25 cellular contexts compared by ENCODE assay signal in genomic region chr14:65149116-65149515, GRCh38. TPM values are rescaled to one million over a fixed set of nuclear protein-coding genes. Genes with fewer than 3 reads are reported as not detected.
DNase-seq lines count a peak whose midpoint lies in the region; ATAC-seq, FAIRE-seq and TF ChIP-seq lines count a peak whose summit lies in the region.
"Had no signal": no experiment of that assay in that cellular context is flagged by ENCODE, and none has a peak within 500 bp of the region (broad histone marks: within the 10 kb centered on the region; RNA-seq: fewer than 3 reads in every experiment).

No MANE protein-coding gene starts in this region.

- H3K23ac ChIP-seq in H1 (ENCODE audit: insufficient read length) (no peak overlapping the region), trophoblast cell (ENCODE audit: low read length) (no peak overlapping the region)

- no peak overlapping the region for H3K4me3 Mint-ChIP-seq in stimulated activated naive CD8-positive, alpha-beta T cell treated with anti-CD3 and anti-CD28 coated beads, Interleukin-15, Interleukin-2, amounts not matched to agents 100 ng/mL and 50 ng/mL, for 24 hours
- no peak overlapping the region for H3K4me3 Mint-ChIP-seq in stimulated activated naive CD8-positive, alpha-beta T cell treated with anti-CD3 and anti-CD28 coated beads, Interleukin-15, amount 100 ng/mL, for 72 hours
- H3K4me3 Mint-ChIP-seq: B cell; CD4-positive, alpha-beta T cell; CD8-positive, alpha-beta T cell had no signal

- TF ChIP-seq CTCF in H1 (IDR thresholded peaks at IDR 0.05; ENCODE audit: control extremely low read depth in 1 of 3, insufficient read depth in 1 of 3, low read depth in 1 of 3, low read length in 3 of 3), result no peak

- no peaks in the 10 kb centered on the region for H3K4me1 Mint-ChIP-seq in stimulated activated naive CD8-positive, alpha-beta T cell treated with anti-CD3 and anti-CD28 coated beads, Interleukin-15, Interleukin-2, amounts not matched to agents 100 ng/mL and 50 ng/mL, for 24 hours (ENCODE audit: low read depth)
- H3K4me1 Mint-ChIP-seq in stimulated activated naive CD8-positive, alpha-beta T cell treated with anti-CD3 and anti-CD28 coated beads, Interleukin-15, amount 100 ng/mL, for 72 hours, result no peaks in the 10 kb centered on the region
- H3K4me1 Mint-ChIP-seq: B cell had no signal

- no peaks in the 10 kb centered on the region for H3K9me3 Mint-ChIP-seq in stimulated activated naive CD8-positive, alpha-beta T cell treated with anti-CD3 and anti-CD28 coated beads, Interleukin-15, Interleukin-2, amounts not matched to agents 100 ng/mL and 50 ng/mL, for 24 hours
- H3K9me3 Mint-ChIP-seq in stimulated activated naive CD8-positive, alpha-beta T cell treated with anti-CD3 and anti-CD28 coated beads, Interleukin-15, amount 100 ng/mL, for 72 hours, result no peaks in the 10 kb centered on the region
- H3K9me3 Mint-ChIP-seq: CD4-positive, alpha-beta T cell; CD8-positive, alpha-beta T cell had no signal

- DNase-seq in stimulated activated naive CD8-positive, alpha-beta T cell treated with anti-CD3 and anti-CD28 coated beads, Interleukin-15, amount 100 ng/mL, for 72 hours, result no peak
- no peak for DNase-seq in H1 (ENCODE audit: low read depth in 1 of 2, low spot score in 2 of 2)
- DNase-seq in trophoblast cell, result peak; percentile 73 to 85
- no peak for DNase-seq in urothelium cell line (ENCODE audit: low spot score)
- DNase-seq in DMS79 (lab: John Stamatoyannopoulos, UW), result no peak
- no peak for DNase-seq in mucosa of gallbladder (ENCODE audit: low spot score)
- DNase-seq: AML-193; Caco-2; Calu3; CD4-positive, alpha-beta T cell; CD8-positive, alpha-beta T cell; DND-41; EL; GDM1 had no signal

- H3K4ac ChIP-seq in H1 (replicated peaks; ENCODE audit: insufficient read length, low read depth, low read length) (no peak overlapping the region), trophoblast cell (ENCODE audit: low read depth, low read length) (no peak overlapping the region)

- H2AK5ac ChIP-seq in H1 (ENCODE audit: low read depth, low read length) (no peak overlapping the region; the same call in 1 of the 2 replicates), trophoblast cell (ENCODE audit: low read length) (no peak overlapping the region)

- no peak for ATAC-seq in stimulated activated naive CD8-positive, alpha-beta T cell treated with anti-CD3 and anti-CD28 coated beads, Interleukin-15, amount 100 ng/mL, for 72 hours
- ATAC-seq in GM21576 (IDR thresholded peaks at IDR 0.05; ENCODE audit: unreplicated experiment), result no peak
- ATAC-seq: A549; CD8-positive, alpha-beta T cell; GM12878 had no signal

- no peak overlapping the region for H3K4me3 ChIP-seq in H1 (ENCODE audit: extremely low read depth in 1 of 4, insufficient read depth in 2 of 4, low read depth in 3 of 4, low read length in 4 of 4)
- no peak overlapping the region for H3K4me3 ChIP-seq in trophoblast cell (ENCODE audit: low read depth, low read length)
- H3K4me3 ChIP-seq: A549; BLaER1 treated with 17β-estradiol and CSF1 and Interleukin-3, amounts not matched to agents 10 nM and 100 nM; GM12878 had no signal

- H3K18ac ChIP-seq in H1 (ENCODE audit: extremely low read depth, low read length) (no peak overlapping the region), trophoblast cell (ENCODE audit: low read length) (no peak overlapping the region)

- TF ChIP-seq EP300 in H1 (IDR thresholded peaks at IDR 0.05; ENCODE audit: borderline replicate concordance in 1 of 2, low read depth in 2 of 2, low read length in 2 of 2), result no peak

- H3K14ac ChIP-seq in H1 (ENCODE audit: insufficient read length), result no peak overlapping the region
- no peak overlapping the region for H3K14ac ChIP-seq in trophoblast cell (ENCODE audit: low read length)

- H2BK12ac ChIP-seq in H1 (ENCODE audit: low read depth, low read length), result no peak overlapping the region
- H2BK12ac ChIP-seq in trophoblast cell (ENCODE audit: low read length), result no peak overlapping the region

- H3K79me2 ChIP-seq in H1 (ENCODE audit: control insufficient read depth in 1 of 2, insufficient read depth in 2 of 2, low read length in 2 of 2) (no peaks in the 10 kb centered on the region), trophoblast cell (ENCODE audit: control insufficient read depth, insufficient read depth, low read length, poor library complexity) (no peaks in the 10 kb centered on the region)

- no peak overlapping the region for H4K91ac ChIP-seq in H1 (replicated peaks; ENCODE audit: insufficient read length, low read length)
- no peak overlapping the region for H4K91ac ChIP-seq in trophoblast cell (ENCODE audit: low read depth, low read length)

- no peak for FAIRE-seq in H1 (lab: Jason Lieb, UNC)
- peak; percentile 90 for FAIRE-seq in urothelium cell line (lab: Jason Lieb, UNC)
- FAIRE-seq: A549, D721Med, GM12878, GM12892, GM18507 had no signal

- no peak overlapping the region for H4K5ac ChIP-seq in H1 (ENCODE audit: insufficient read length, low read depth, low read length)

- H3K56ac ChIP-seq in H1 (replicated peaks; ENCODE audit: insufficient read length, low read depth, low read length), result no peak overlapping the region

- TF ChIP-seq POLR2A in H1 (IDR thresholded peaks at IDR 0.05; ENCODE audit: control extremely low read depth in 1 of 2, low read depth in 2 of 2, low read length in 2 of 2), result no peak

- H3K23me2 ChIP-seq in H1 (ENCODE audit: low read depth, low read length), result no peaks in the 10 kb centered on the region

- H3K4me2 ChIP-seq in H1 (ENCODE audit: insufficient read depth in 1 of 2, low read depth in 2 of 2, low read length in 2 of 2) (no peak overlapping the region), trophoblast cell (ENCODE audit: low read length) (no peak overlapping the region)
- H3K4me2 ChIP-seq: A549; BLaER1 treated with 17β-estradiol and CSF1 and Interleukin-3, amounts not matched to agents 10 nM and 100 nM had no signal

- H3K9ac ChIP-seq in H1 (replicated peaks in 1 of 4; ENCODE audit: extremely low read depth in 1 of 4, low read depth in 3 of 4, low read length in 3 of 4) (no peak overlapping the region), trophoblast cell (ENCODE audit: low read length) (no peak overlapping the region)
- H3K9ac ChIP-seq: BLaER1 treated with 17β-estradiol and CSF1 and Interleukin-3, amounts not matched to agents 10 nM and 100 nM had no signal

- no peak overlapping the region for H3K27ac ChIP-seq in H1 (ENCODE audit: low read depth, low read length)
- H3K27ac ChIP-seq in trophoblast cell (ENCODE audit: low read depth, low read length), result no peak overlapping the region
- H3K27ac ChIP-seq: 22Rv1; A549; BLaER1 treated with 17β-estradiol and CSF1 and Interleukin-3, amounts not matched to agents 10 nM and 100 nM; C4-2B had no signal

- peak overlapping the region; percentile 62; the same call in 1 of the 2 replicates for H2BK15ac ChIP-seq in H1 (ENCODE audit: low read length)

- H4K8ac ChIP-seq in H1 (ENCODE audit: extremely low read depth, insufficient read depth, low read length) (no peak overlapping the region), trophoblast cell (ENCODE audit: low read depth, low read length) (no peak overlapping the region)

- H3K27me3 ChIP-seq in H1 (replicated peaks in 1 of 4; ENCODE audit: control insufficient read depth in 3 of 4, extremely low read depth in 1 of 4, insufficient read depth in 3 of 4, low read length in 3 of 4) (peaks cover 0 to 1% (median 0%) of the 10 kb centered on the region in 4 experiments; a peak in 1 of 7 replicates), trophoblast cell (ENCODE audit: insufficient read depth, low read length) (no peaks in the 10 kb centered on the region)
- H3K27me3 ChIP-seq: BLaER1 treated with 17β-estradiol and CSF1 and Interleukin-3, amounts not matched to agents 10 nM and 100 nM had no signal

- H3K4me1 ChIP-seq in H1 (replicated peaks in 1 of 4; ENCODE audit: control insufficient read depth in 3 of 4, insufficient read depth in 4 of 4, low read length in 3 of 4) (no peaks in the 10 kb centered on the region; a peak in 2 of 7 replicates), trophoblast cell (ENCODE audit: control insufficient read depth in 1 of 2, insufficient read depth in 2 of 2, low read length in 2 of 2) (no peaks in the 10 kb centered on the region)
- H3K4me1 ChIP-seq: A549, Caco-2 had no signal

- H3K27me3 Mint-ChIP-seq in stimulated activated naive CD8-positive, alpha-beta T cell treated with anti-CD3 and anti-CD28 coated beads, Interleukin-15, Interleukin-2, amounts not matched to agents 100 ng/mL and 50 ng/mL, for 24 hours, result peaks cover 4% of the 10 kb centered on the region
- H3K27me3 Mint-ChIP-seq in stimulated activated naive CD8-positive, alpha-beta T cell treated with anti-CD3 and anti-CD28 coated beads, Interleukin-15, amount 100 ng/mL, for 72 hours, result peaks cover 14% of the 10 kb centered on the region

- H2BK20ac ChIP-seq in H1 (ENCODE audit: low read length), result 0 out of 2 replicates have a peak overlapping the region, but pooled peaks have one; percentile 15

- WGBS in H1 (ENCODE audit: extremely low coverage in 1 of 2, insufficient coverage in 1 of 2, insufficient read length in 1 of 2, insufficient replicate concordance in 2 of 2, low coverage in 1 of 2, low lambda C conversion rate in 2 of 2, missing lambda C conversion rate in 1 of 2), 2 experiments, result 90% methylated on average over 4 of the region's 4 CpGs; no CpG with 5 or more reads in 1 of the 2 experiments
- no CpG with 5 or more reads among the region's 4 CpGs for WGBS in trophoblast cell (ENCODE audit: extremely low coverage, insufficient coverage, insufficient read length)

- peak overlapping the region; percentile 7 for H3K27ac Mint-ChIP-seq in stimulated activated naive CD8-positive, alpha-beta T cell treated with anti-CD3 and anti-CD28 coated beads, Interleukin-15, Interleukin-2, amounts not matched to agents 100 ng/mL and 50 ng/mL, for 24 hours
- H3K27ac Mint-ChIP-seq in stimulated activated naive CD8-positive, alpha-beta T cell treated with anti-CD3 and anti-CD28 coated beads, Interleukin-15, amount 100 ng/mL, for 72 hours, result no peak overlapping the region
- H3K27ac Mint-ChIP-seq: B cell; CD4-positive, alpha-beta T cell; CD8-positive, alpha-beta T cell had no signal

- H2AFZ ChIP-seq in H1 (ENCODE audit: low read length), result no peak overlapping the region
- no peak overlapping the region for H2AFZ ChIP-seq in trophoblast cell (ENCODE audit: insufficient read depth, low read length, poor library complexity)

- TF ChIP-seq RAD21 in H1 (IDR thresholded peaks at IDR 0.05 in 1 of 2, conservative IDR thresholded peaks at IDR 0.05 in 1 of 2; ENCODE audit: low read depth in 2 of 2, low read length in 2 of 2), result no peak

- no peaks in the 10 kb centered on the region for H3K36me3 Mint-ChIP-seq in stimulated activated naive CD8-positive, alpha-beta T cell treated with anti-CD3 and anti-CD28 coated beads, Interleukin-15, Interleukin-2, amounts not matched to agents 100 ng/mL and 50 ng/mL, for 24 hours (ENCODE audit: low read depth)
- H3K36me3 Mint-ChIP-seq: CD8-positive, alpha-beta T cell had no signal

- H3K36me3 ChIP-seq in H1 (ENCODE audit: control insufficient read depth in 2 of 4, insufficient read depth in 4 of 4, low read length in 3 of 4) (no peaks in the 10 kb centered on the region), trophoblast cell (ENCODE audit: control insufficient read depth in 1 of 2, insufficient read depth in 2 of 2, low read length in 2 of 2) (no peaks in the 10 kb centered on the region)
- H3K36me3 ChIP-seq: BLaER1 treated with 17β-estradiol and CSF1 and Interleukin-3, amounts not matched to agents 10 nM and 100 nM had no signal

- H2BK120ac ChIP-seq in H1 (replicated peaks; ENCODE audit: low read depth, low read length) (no peak overlapping the region), trophoblast cell (ENCODE audit: insufficient read depth, low read length, poor library complexity) (no peak overlapping the region)

- POLR2A ChIA-PET in H1 (lab: Charles Lee; ENCODE audit: partially characterized antibody), result no interaction called here

- H4K12ac ChIP-seq in trophoblast cell (ENCODE audit: low read depth, low read length), result no peak overlapping the region

- H4K20me1 ChIP-seq in H1 (replicated peaks in 1 of 2; ENCODE audit: control insufficient read depth in 1 of 2, insufficient read depth in 2 of 2, low read length in 2 of 2), result no peaks in the 10 kb centered on the region
- H4K20me1 ChIP-seq: BLaER1 treated with 17β-estradiol and CSF1 and Interleukin-3, amounts not matched to agents 10 nM and 100 nM had no signal

- H3K79me1 ChIP-seq in H1 (ENCODE audit: low read depth, low read length) (no peaks in the 10 kb centered on the region), trophoblast cell (ENCODE audit: low read length) (no peaks in the 10 kb centered on the region)

- no peak overlapping the region for H2BK5ac ChIP-seq in H1 (ENCODE audit: low read depth, low read length)
- no peak overlapping the region for H2BK5ac ChIP-seq in trophoblast cell (ENCODE audit: low read depth, low read length, poor library complexity)

- CTCF ChIA-PET in H1 (lab: Charles Lee; ENCODE audit: partially characterized antibody), result interaction anchor here (1.7 kb wide), 1 partner anchor 811 kb away, joined by 6 read pairs; no protein-coding TSS in a partner anchor

- H3K9me3 ChIP-seq in H1 (ENCODE audit: insufficient read depth in 2 of 2, low read depth in 1 of 2, low read length in 1 of 2) (no peaks in the 10 kb centered on the region), trophoblast cell (ENCODE audit: insufficient read depth, low read depth, low read length) (no peaks in the 10 kb centered on the region)
- H3K9me3 ChIP-seq: A549; BLaER1 treated with 17β-estradiol and CSF1 and Interleukin-3, amounts not matched to agents 10 nM and 100 nM; Caco-2 had no signal

RNA-seq across cellular contexts. Expression of gene MAX, which starts 46.8 kb away (rescaled TPM):
- 65.1 and 68.3 TPM in 2 replicates for total RNA-seq in H1 (2021; fragmentation: NEBNext Ultra II Directional; extraction: Animal tissue kit (Norgen Biotek cat#: 25700))
- 35.8 and 36.9 TPM in 2 replicates for polyA plus RNA-seq in H1 (2011; rRNA removed)
- 42.6 TPM for polyA plus RNA-seq in H1 (2011; cell fraction: cytosol; rRNA removed)
- 46.5 TPM for polyA plus RNA-seq in H1 (2011; cell fraction: nucleus; rRNA removed)
- 33.1 to 49.6 TPM (median 39.9 TPM) in 4 replicates for polyA plus RNA-seq in H1 (2012, experiment 1 of 2)
- 28.3 TPM for polyA plus RNA-seq in H1 (2012, experiment 2 of 2)
- polyA plus RNA-seq in H1 (2013, experiment 1 of 2), result 36.7 TPM
- 38.6 TPM for polyA plus RNA-seq in H1 (2013, experiment 2 of 2)
- polyA minus RNA-seq in H1 (2011; rRNA and poly(A)+ RNA removed), result 31.5 and 41.5 TPM in 2 replicates
- 19.2 TPM for polyA minus RNA-seq in H1 (2011; cell fraction: cytosol; rRNA and poly(A)+ RNA removed)
- polyA minus RNA-seq in H1 (2011; cell fraction: nucleus; rRNA and poly(A)+ RNA removed), result 63.4 TPM
- polyA plus RNA-seq in trophoblast cell (2013), result 56.8 and 61.8 TPM in 2 replicates
- 109 TPM for total RNA-seq in mucosa of gallbladder

Comparison
In these comparisons a context has a peak if more than half of its experiments do, and no peak if none do; other contexts are left out.
1. DNase-seq: peak in trophoblast cell (2 of 2); none in stimulated activated naive CD8-positive, alpha-beta T cell treated with anti-CD3 and anti-CD28 coated beads, Interleukin-15, amount 100 ng/mL, for 72 hours (0 of 2), H1 (0 of 2), urothelium cell line (single experiment), DMS79 (single experiment) and mucosa of gallbladder (single experiment).